8 cellular contexts compared by ENCODE assay signal in the genomic region with DNA sequence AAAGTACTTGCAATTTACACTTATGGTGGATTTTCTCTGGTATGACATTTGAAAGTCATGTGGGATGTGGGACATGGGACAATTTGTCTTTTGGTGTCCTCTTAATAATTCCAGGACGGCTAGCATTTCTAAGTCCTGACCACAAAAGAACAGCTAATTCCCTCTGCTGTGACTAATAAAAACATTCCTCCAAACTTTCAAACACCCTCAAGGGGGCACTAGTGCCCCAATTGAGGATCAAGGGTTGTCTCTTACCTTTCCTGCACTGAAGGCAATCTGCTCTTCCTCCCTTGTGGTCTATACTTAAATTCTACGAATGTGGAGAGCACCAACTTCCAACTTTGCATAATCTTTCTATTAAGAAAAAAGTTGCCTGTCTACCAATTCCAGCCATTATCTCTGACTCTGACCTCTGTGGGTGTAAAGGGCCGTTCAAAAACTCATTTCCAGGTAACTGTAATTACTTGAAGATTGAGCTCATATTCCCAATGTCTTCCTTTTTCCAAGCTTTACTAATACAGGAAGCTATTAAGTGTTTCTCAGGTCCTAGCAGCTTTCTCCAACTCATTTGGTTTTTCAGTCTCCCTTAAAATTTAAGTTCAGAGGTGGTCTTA.
DNase-seq lines count a peak whose midpoint lies in the region; ATAC-seq and TF ChIP-seq lines count a peak whose summit lies in the region.

No MANE protein-coding gene starts in this region.

- H3K4me3 ChIP-seq in NB4 (ENCODE audit: low read depth, low read length) (no peak overlapping the region), epithelial cell of proximal tubule (ENCODE audit: low read depth, low read length) (no peak overlapping the region), neuronal stem cell (ENCODE audit: low read length in 2 of 2) (no peak overlapping the region)

- peak; percentile 45 for TF ChIP-seq CTCF in NB4 (IDR thresholded peaks at IDR 0.05; ENCODE audit: low read depth, low read length)
- peak; percentile 85 for TF ChIP-seq CTCF in epithelial cell of proximal tubule (conservative IDR thresholded peaks at IDR 0.05; ENCODE audit: low read depth, low read length)

- no peak overlapping the region for H3K23ac ChIP-seq in neuronal stem cell (ENCODE audit: low read depth, low read length, poor library complexity)

- H3K9ac ChIP-seq in neuronal stem cell (ENCODE audit: low read depth, low read length, poor library complexity) = no peak overlapping the region

- H3K14ac ChIP-seq in neuronal stem cell (ENCODE audit: low read length) = no peak overlapping the region

- H3K27me3 ChIP-seq in neuronal stem cell (ENCODE audit: control insufficient read depth in 3 of 3, insufficient read depth in 3 of 3, low read depth in 1 of 3, low read length in 3 of 3) = peaks cover 0 to 6% (median 0%) of the 10 kb centered on the region in 3 experiments

- H3K4me2 ChIP-seq in neuronal stem cell (ENCODE audit: insufficient read depth, low read length, poor library complexity, severe bottlenecking) = no peak overlapping the region

- no peaks in the 10 kb centered on the region for H3K36me3 ChIP-seq in neuronal stem cell (replicated peaks in 1 of 2; ENCODE audit: control insufficient read depth in 2 of 2, insufficient read depth in 2 of 2, low read length in 2 of 2)

- no peaks in the 10 kb centered on the region for H3K9me3 ChIP-seq in neuronal stem cell (replicated peaks in 1 of 2; ENCODE audit: control insufficient read depth in 2 of 2, insufficient read depth in 1 of 2, low read depth in 1 of 2, low read length in 2 of 2)

- H4K8ac ChIP-seq in neuronal stem cell (ENCODE audit: low read depth, low read length) = no peak overlapping the region

- ATAC-seq in HG02588 (IDR thresholded peaks at IDR 0.05; ENCODE audit: unreplicated experiment) = peak; percentile 76

- H2BK5ac ChIP-seq in neuronal stem cell (ENCODE audit: low read length) = no peak overlapping the region

- DNase-seq in activated CD8-positive, alpha-beta memory T cell treated with anti-CD3 and anti-CD28 coated beads, Interleukin-2, amount 50 U/mL, for 4 hours = peak; percentile 37
- DNase-seq in activated CD8-positive, alpha-beta memory T cell treated with anti-CD3 and anti-CD28 coated beads for 24 hours = no peak
- DNase-seq in NB4 (ENCODE audit: low read depth) (peak; percentile 71), epithelial cell of proximal tubule (ENCODE audit: low read depth) (peak; percentile 33), neuronal stem cell (ENCODE audit: low spot score) (peak; percentile 40), NK-92 (lab: John Stamatoyannopoulos, UW; ENCODE audit: unreplicated experiment) (no peak)
- peak; percentile 46 to 60 for DNase-seq in activated CD4-positive, alpha-beta T cell treated with anti-CD3 and anti-CD28 coated beads for 4 hours

- no peaks in the 10 kb centered on the region for H3K79me1 ChIP-seq in neuronal stem cell (ENCODE audit: low read depth, low read length)

- no peaks in the 10 kb centered on the region for H3K4me1 ChIP-seq in neuronal stem cell (ENCODE audit: control insufficient read depth in 2 of 2, insufficient read depth in 1 of 2, low read depth in 1 of 2, low read length in 2 of 2)

- no peak overlapping the region for H3K18ac ChIP-seq in neuronal stem cell (ENCODE audit: low read length)

- no peak overlapping the region for H2BK12ac ChIP-seq in neuronal stem cell (ENCODE audit: low read length)

- no peak overlapping the region for H3K4ac ChIP-seq in neuronal stem cell (ENCODE audit: low read length)

- no peak overlapping the region for H2AK5ac ChIP-seq in neuronal stem cell (ENCODE audit: low read depth, low read length)

- no peak for TF ChIP-seq POLR2A in NB4 (IDR thresholded peaks at IDR 0.05; ENCODE audit: extremely low read depth, insufficient read length)

- H2AFZ ChIP-seq in neuronal stem cell (ENCODE audit: low read length) = no peak overlapping the region

- no peak overlapping the region for H4K91ac ChIP-seq in neuronal stem cell (ENCODE audit: low read depth, low read length, poor library complexity)

- WGBS in neuronal stem cell (ENCODE audit: extremely low coverage in 2 of 2, insufficient read length in 2 of 2, insufficient replicate concordance in 1 of 2), 2 donors = no CpG with 5 or more reads among the region's 3 CpGs

- no peak overlapping the region for H2BK15ac ChIP-seq in neuronal stem cell (ENCODE audit: low read length)

- no peak overlapping the region for H3K27ac ChIP-seq in neuronal stem cell (replicated peaks; ENCODE audit: low read length)

- H2BK120ac ChIP-seq in neuronal stem cell (ENCODE audit: low read depth, low read length) = no peak overlapping the region

Comparison
In these comparisons a context has a peak if more than half of its experiments do, and no peak if none do; other contexts are left out.
1. DNase-seq: peak in activated CD8-positive, alpha-beta memory T cell treated with anti-CD3 and anti-CD28 coated beads, Interleukin-2, amount 50 U/mL, for 4 hours (single experiment), NB4 (single experiment), activated CD4-positive, alpha-beta T cell treated with anti-CD3 and anti-CD28 coated beads for 4 hours (2 of 2), epithelial cell of proximal tubule (single experiment) and neuronal stem cell (single experiment); none in activated CD8-positive, alpha-beta memory T cell treated with anti-CD3 and anti-CD28 coated beads for 24 hours (single experiment) and NK-92 (single experiment).